Comparison of ENCODE assay signal across 8 cellular contexts in the genomic region with DNA sequence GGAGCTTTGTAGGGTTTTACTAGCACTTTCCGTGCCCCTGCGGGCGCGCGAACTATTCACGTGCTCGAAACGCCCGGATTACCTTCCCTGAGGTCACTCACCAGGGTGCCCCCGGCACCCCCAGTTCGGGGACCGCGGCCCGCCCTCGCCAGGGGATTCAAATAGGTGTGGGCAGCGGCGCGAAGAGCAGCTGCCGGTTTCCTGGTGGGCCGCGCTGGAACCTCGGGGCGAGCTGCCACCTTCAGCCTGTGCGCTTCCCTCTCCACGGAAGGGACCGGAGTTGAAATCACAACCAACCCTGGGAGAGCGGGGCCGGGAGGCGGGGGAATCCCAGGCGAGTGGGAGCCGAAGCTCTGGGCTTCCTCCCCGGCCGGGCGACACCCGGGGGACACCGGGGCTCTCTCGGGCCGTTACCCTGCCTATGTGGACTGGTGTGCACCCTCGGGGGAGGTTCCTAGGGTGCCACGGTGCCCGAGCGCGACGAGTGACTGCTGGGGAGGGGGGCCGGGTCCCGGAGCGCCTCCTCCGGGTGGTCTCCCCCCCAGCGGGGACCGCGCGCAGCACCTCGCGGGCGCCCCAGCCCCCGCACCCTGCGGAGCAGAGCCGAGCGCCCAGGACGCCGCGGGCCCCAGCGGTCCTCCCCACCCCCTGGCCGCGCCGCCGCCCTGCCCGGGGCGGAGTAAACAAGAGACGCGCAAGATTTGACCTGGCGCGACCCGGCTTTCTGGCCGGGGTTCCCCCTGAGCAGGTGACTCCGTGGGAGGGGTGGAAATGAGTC.
DNase-seq lines count a peak whose midpoint lies in the region; ATAC-seq and TF ChIP-seq lines count a peak whose summit lies in the region.

No MANE protein-coding gene starts in this region.

- H3K4me2 ChIP-seq in KMS-11, result peak overlapping the region; percentile 91

- H3K9me3 ChIP-seq in ES-I3 (ENCODE audit: control insufficient read depth, insufficient read depth, low read length), result no peaks in the 10 kb centered on the region

- peak overlapping the region; percentile 96 for H3K4me3 Mint-ChIP-seq in central memory CD8-positive, alpha-beta T cell

- no peak overlapping the region for H3K4me3 ChIP-seq in KMS-11 (IDR thresholded peaks at IDR 0.05; ENCODE audit: insufficient read depth, low read depth, low read length)

- peak; percentile 78 for DNase-seq in activated CD4-positive, CD25-positive, alpha-beta regulatory T cell treated with anti-CD3 and anti-CD28 coated beads, Interleukin-2, amount 50 U/mL, for 72 hours
- DNase-seq in central memory CD8-positive, alpha-beta T cell (ENCODE audit: low spot score in 2 of 2), result peak; percentile 71 to 81
- DNase-seq in kidney glomerular epithelial cell (lab: John Stamatoyannopoulos, UW) (peak; percentile 66), COR-L47 (lab: John Stamatoyannopoulos, UW) (no peak)
- DNase-seq in stimulated activated CD4-positive, alpha-beta T cell treated with anti-CD3 and anti-CD28 coated beads, Interleukin-1b, Interleukin-23, amount 100 ng/mL, for 4 hours (ENCODE audit: low read depth in 2 of 2), result peak; percentile 67 to 69

- no peak for TF ChIP-seq CTCF in KMS-11 (conservative IDR thresholded peaks at IDR 0.05; ENCODE audit: low read depth, low read length)

- H4K20me1 ChIP-seq in KMS-11 (ENCODE audit: insufficient read depth), result no peaks in the 10 kb centered on the region; the same call in 1 of the 2 replicates

- no peaks in the 10 kb centered on the region for H3K36me3 ChIP-seq in ES-I3 (ENCODE audit: insufficient read depth, low read length)
- no peaks in the 10 kb centered on the region for H3K36me3 ChIP-seq in KMS-11 (ENCODE audit: insufficient read depth)

- peaks cover 27% of the 10 kb centered on the region for H3K4me1 Mint-ChIP-seq in central memory CD8-positive, alpha-beta T cell

- peaks cover 19% of the 10 kb centered on the region for H3K79me2 ChIP-seq in KMS-11 (ENCODE audit: insufficient read depth, low read depth)

- H2AFZ ChIP-seq in KMS-11 (ENCODE audit: low read depth), result peak overlapping the region; percentile 91

- no peaks in the 10 kb centered on the region for H3K9me3 Mint-ChIP-seq in central memory CD8-positive, alpha-beta T cell

- H3K27me3 Mint-ChIP-seq in central memory CD8-positive, alpha-beta T cell, result no peaks in the 10 kb centered on the region

- no peaks in the 10 kb centered on the region for H3K27me3 ChIP-seq in KMS-11 (ENCODE audit: insufficient read depth, low read depth)

- H3K36me3 Mint-ChIP-seq in central memory CD8-positive, alpha-beta T cell (ENCODE audit: insufficient read depth), result peaks cover 47% of the 10 kb centered on the region

- H3K9ac ChIP-seq in ES-I3 (ENCODE audit: low read depth, low read length) (peak overlapping the region; percentile 96), KMS-11 (peak overlapping the region; percentile 96)

- peak; percentile 49 for ATAC-seq in GM21737 (IDR thresholded peaks at IDR 0.05; ENCODE audit: unreplicated experiment)
- ATAC-seq in central memory CD8-positive, alpha-beta T cell (replicated peaks; ENCODE audit: extremely low read depth, poor library complexity, severe bottlenecking), result peak; percentile 42

- H3K27ac Mint-ChIP-seq in central memory CD8-positive, alpha-beta T cell (ENCODE audit: low read depth), result peak overlapping the region; percentile 99

- peak overlapping the region; percentile 96 for H3K27ac ChIP-seq in KMS-11

- H3K4me1 ChIP-seq in ES-I3 (ENCODE audit: insufficient read depth, low read length) (0 out of 2 replicates have a peak, but pooled peaks cover 5% of the 10 kb centered on the region), KMS-11 (ENCODE audit: low read depth, poor library complexity, severe bottlenecking) (peaks cover 22% of the 10 kb centered on the region)
